In genomic region chr19:49127674-49128544, GRCh38 we compare ENCODE assay signal across 8 cellular contexts. TPM values are rescaled to one million over a fixed set of nuclear protein-coding genes. Genes with fewer than 3 reads are reported as not detected.
A peak's percentile ranks its signal among the peaks of the same experiment; 100 is the strongest.
DNase-seq lines count a peak whose midpoint lies in the region; ATAC-seq and TF ChIP-seq lines count a peak whose summit lies in the region.

No MANE protein-coding gene starts in this region.

- H3K36me3 Mint-ChIP-seq in effector memory CD8-positive, alpha-beta T cell (ENCODE audit: insufficient read depth), result peaks cover 9% of the 10 kb centered on the region

- H3K4me1 Mint-ChIP-seq in effector memory CD8-positive, alpha-beta T cell (ENCODE audit: low read depth in 2 of 2), result peaks cover 12 to 15% of the 10 kb centered on the region in 2 donors

- no peaks in the 10 kb centered on the region for H3K27me3 Mint-ChIP-seq in effector memory CD8-positive, alpha-beta T cell

- DNase-seq in COLO668 (lab: John Stamatoyannopoulos, UW; ENCODE audit: unreplicated experiment) (peak; percentile 93), GM20000 (ENCODE audit: low spot score) (peak; percentile 99), HS-5 (ENCODE audit: low read depth) (peak; percentile 94), mesenteric fat pad (ENCODE audit: low spot score) (peak; percentile 98)
- peak; percentile 75 for DNase-seq in NK-92 treated with Interleukin-12 subunit alpha and Interleukin-12 subunit beta, amount 100 ng/mL, for 24 hours (lab: John Stamatoyannopoulos, UW)
- DNase-seq in activated CD8-positive, alpha-beta memory T cell treated with anti-CD3 and anti-CD28 coated beads for 4 hours (ENCODE audit: low read depth in 2 of 2), result peak; percentile 82 to 88
- DNase-seq in effector memory CD8-positive, alpha-beta T cell, result peak; percentile 92 to 95 (median 93)
- DNase-seq in stimulated activated CD8-positive, alpha-beta memory T cell treated with anti-CD3 and anti-CD28 coated beads, Interleukin-15, amount 100 ng/mL, for 1 hour (ENCODE audit: low read depth), result peak; percentile 89

- TF ChIP-seq CTCF in GM20000 (IDR thresholded peaks at IDR 0.05; ENCODE audit: extremely low read depth, missing control alignments), result no peak

- ATAC-seq in effector memory CD8-positive, alpha-beta T cell (replicated peaks), result peak; percentile 89

- H3K9me3 Mint-ChIP-seq in effector memory CD8-positive, alpha-beta T cell, result no peaks in the 10 kb centered on the region

- peak overlapping the region; percentile 77 to 82 for H3K4me3 Mint-ChIP-seq in effector memory CD8-positive, alpha-beta T cell

- peak overlapping the region; percentile 78 to 80 for H3K27ac Mint-ChIP-seq in effector memory CD8-positive, alpha-beta T cell

RNA-seq across cellular contexts. Expression of gene PPFIA3, which starts 8.6 kb away (rescaled TPM):
- total RNA-seq in mesenteric fat pad, result 3.1 TPM

RNA-seq across cellular contexts. Expression of gene C19orf73, which starts 9.0 kb away (rescaled TPM):
- not detected for total RNA-seq in mesenteric fat pad

RNA-seq across cellular contexts. Expression of gene LIN7B, which starts 13.7 kb away (rescaled TPM):
- 4.2 TPM for total RNA-seq in mesenteric fat pad

RNA-seq across cellular contexts. Expression of gene HRC, which starts 27.3 kb away (rescaled TPM):
- total RNA-seq in mesenteric fat pad, result 1.3 TPM

RNA-seq across cellular contexts. Expression of gene TRPM4, which starts 29.7 kb away (rescaled TPM):
- 17.0 TPM for total RNA-seq in mesenteric fat pad

Comparison
In these comparisons a context has a peak if more than half of its experiments do, and no peak if none do; other contexts are left out.
1. Peak in every context shown above with its lines: DNase-seq and ATAC-seq.